Comparison of ENCODE assay signal across 1 cellular context in the genomic region with DNA sequence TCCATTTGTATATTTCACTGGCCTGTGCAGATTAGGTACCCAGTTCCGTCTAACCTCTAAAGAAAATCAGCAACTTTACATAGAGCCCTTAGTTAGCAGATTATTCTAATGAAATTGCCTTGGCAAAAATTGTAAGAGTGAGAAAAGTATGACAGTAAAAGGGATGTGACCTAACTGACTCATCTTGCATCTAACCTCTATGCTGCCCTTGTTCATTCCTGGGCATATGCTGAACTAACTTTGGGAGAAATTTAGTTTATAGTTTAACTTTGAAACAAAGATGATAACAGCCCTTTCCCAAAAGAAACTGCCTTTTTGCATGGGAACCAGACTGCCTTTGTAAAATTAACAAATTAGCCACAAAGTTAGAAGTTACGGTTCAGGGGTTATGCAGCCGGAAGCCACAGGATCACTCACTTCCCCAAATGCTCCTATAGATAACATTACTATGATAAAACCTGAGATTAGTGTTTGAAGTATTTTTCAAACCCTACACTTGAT.
TF ChIP-seq lines count a peak whose summit lies in the region.

No MANE protein-coding gene starts in this region.

TF ChIP-seq in GM12878, 131 proteins besides CTCF, POLR2A, EP300 and RAD21 (continued from another document and continues in another):
- TF ChIP-seq, protein P1, sequence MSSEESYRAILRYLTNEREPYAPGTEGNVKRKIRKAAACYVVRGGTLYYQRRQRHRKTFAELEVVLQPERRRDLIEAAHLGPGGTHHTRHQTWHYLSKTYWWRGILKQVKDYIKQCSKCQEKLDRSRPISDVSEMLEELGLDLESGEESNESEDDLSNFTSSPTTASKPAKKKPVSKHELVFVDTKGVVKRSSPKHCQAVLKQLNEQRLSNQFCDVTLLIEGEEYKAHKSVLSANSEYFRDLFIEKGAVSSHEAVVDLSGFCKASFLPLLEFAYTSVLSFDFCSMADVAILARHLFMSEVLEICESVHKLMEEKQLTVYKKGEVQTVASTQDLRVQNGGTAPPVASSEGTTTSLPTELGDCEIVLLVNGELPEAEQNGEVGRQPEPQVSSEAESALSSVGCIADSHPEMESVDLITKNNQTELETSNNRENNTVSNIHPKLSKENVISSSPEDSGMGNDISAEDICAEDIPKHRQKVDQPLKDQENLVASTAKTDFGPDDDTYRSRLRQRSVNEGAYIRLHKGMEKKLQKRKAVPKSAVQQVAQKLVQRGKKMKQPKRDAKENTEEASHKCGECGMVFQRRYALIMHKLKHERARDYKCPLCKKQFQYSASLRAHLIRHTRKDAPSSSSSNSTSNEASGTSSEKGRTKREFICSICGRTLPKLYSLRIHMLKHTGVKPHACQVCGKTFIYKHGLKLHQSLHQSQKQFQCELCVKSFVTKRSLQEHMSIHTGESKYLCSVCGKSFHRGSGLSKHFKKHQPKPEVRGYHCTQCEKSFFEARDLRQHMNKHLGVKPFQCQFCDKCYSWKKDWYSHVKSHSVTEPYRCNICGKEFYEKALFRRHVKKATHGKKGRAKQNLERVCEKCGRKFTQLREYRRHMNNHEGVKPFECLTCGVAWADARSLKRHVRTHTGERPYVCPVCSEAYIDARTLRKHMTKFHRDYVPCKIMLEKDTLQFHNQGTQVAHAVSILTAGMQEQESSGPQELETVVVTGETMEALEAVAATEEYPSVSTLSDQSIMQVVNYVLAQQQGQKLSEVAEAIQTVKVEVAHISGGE (CRISPR knock-in tag; IDR thresholded peaks at IDR 0.05) = no peak
- TF ChIP-seq CREB1 (IDR thresholded peaks at IDR 0.05; ENCODE audit: low read depth) = no peak
- TF ChIP-seq, protein P2, sequence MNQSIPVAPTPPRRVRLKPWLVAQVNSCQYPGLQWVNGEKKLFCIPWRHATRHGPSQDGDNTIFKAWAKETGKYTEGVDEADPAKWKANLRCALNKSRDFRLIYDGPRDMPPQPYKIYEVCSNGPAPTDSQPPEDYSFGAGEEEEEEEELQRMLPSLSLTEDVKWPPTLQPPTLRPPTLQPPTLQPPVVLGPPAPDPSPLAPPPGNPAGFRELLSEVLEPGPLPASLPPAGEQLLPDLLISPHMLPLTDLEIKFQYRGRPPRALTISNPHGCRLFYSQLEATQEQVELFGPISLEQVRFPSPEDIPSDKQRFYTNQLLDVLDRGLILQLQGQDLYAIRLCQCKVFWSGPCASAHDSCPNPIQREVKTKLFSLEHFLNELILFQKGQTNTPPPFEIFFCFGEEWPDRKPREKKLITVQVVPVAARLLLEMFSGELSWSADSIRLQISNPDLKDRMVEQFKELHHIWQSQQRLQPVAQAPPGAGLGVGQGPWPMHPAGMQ (IDR thresholded peaks at IDR 0.05; ENCODE audit: borderline replicate concordance) = no peak
- no peak for TF ChIP-seq ASH2L (IDR thresholded peaks at IDR 0.05; ENCODE audit: borderline replicate concordance, low read depth)
- TF ChIP-seq IKZF1 (conservative IDR thresholded peaks at IDR 0.05) = peak; percentile 79
- TF ChIP-seq, protein P3, sequence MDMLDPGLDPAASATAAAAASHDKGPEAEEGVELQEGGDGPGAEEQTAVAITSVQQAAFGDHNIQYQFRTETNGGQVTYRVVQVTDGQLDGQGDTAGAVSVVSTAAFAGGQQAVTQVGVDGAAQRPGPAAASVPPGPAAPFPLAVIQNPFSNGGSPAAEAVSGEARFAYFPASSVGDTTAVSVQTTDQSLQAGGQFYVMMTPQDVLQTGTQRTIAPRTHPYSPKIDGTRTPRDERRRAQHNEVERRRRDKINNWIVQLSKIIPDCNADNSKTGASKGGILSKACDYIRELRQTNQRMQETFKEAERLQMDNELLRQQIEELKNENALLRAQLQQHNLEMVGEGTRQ (IDR thresholded peaks at IDR 0.05; ENCODE audit: borderline replicate concordance, low read depth, low read length) = no peak
- no peak for TF ChIP-seq SMARCA5 (IDR thresholded peaks at IDR 0.05)
- TF ChIP-seq SUZ12 (IDR thresholded peaks at IDR 0.05; ENCODE audit: unreplicated experiment) = no peak
- no peak for TF ChIP-seq BRCA1 (IDR thresholded peaks at IDR 0.05; ENCODE audit: low read depth, low read length)
- no peak for TF ChIP-seq TCF12 (IDR thresholded peaks at IDR 0.05; ENCODE audit: low read depth, low read length)
- no peak for TF ChIP-seq BHLHE40 (IDR thresholded peaks at IDR 0.05; ENCODE audit: borderline replicate concordance in 1 of 2, low read depth in 2 of 2, low read length in 1 of 2)
- TF ChIP-seq SREBF1 (IDR thresholded peaks at IDR 0.05; ENCODE audit: low read length) = no peak
- TF ChIP-seq GATAD2B (conservative IDR thresholded peaks at IDR 0.05; ENCODE audit: low read depth) = 0 out of 2 replicates have a peak, but pooled peaks have one; percentile 60
- TF ChIP-seq PAX8 (IDR thresholded peaks at IDR 0.05) = no peak
- TF ChIP-seq, protein P4, sequence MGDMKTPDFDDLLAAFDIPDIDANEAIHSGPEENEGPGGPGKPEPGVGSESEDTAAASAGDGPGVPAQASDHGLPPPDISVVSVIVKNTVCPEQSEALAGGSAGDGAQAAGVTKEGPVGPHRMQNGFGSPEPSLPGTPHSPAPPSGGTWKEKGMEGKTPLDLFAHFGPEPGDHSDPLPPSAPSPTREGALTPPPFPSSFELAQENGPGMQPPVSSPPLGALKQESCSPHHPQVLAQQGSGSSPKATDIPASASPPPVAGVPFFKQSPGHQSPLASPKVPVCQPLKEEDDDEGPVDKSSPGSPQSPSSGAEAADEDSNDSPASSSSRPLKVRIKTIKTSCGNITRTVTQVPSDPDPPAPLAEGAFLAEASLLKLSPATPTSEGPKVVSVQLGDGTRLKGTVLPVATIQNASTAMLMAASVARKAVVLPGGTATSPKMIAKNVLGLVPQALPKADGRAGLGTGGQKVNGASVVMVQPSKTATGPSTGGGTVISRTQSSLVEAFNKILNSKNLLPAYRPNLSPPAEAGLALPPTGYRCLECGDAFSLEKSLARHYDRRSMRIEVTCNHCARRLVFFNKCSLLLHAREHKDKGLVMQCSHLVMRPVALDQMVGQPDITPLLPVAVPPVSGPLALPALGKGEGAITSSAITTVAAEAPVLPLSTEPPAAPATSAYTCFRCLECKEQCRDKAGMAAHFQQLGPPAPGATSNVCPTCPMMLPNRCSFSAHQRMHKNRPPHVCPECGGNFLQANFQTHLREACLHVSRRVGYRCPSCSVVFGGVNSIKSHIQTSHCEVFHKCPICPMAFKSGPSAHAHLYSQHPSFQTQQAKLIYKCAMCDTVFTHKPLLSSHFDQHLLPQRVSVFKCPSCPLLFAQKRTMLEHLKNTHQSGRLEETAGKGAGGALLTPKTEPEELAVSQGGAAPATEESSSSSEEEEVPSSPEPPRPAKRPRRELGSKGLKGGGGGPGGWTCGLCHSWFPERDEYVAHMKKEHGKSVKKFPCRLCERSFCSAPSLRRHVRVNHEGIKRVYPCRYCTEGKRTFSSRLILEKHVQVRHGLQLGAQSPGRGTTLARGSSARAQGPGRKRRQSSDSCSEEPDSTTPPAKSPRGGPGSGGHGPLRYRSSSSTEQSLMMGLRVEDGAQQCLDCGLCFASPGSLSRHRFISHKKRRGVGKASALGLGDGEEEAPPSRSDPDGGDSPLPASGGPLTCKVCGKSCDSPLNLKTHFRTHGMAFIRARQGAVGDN (IDR thresholded peaks at IDR 0.05) = no peak
- TF ChIP-seq, protein P5, sequence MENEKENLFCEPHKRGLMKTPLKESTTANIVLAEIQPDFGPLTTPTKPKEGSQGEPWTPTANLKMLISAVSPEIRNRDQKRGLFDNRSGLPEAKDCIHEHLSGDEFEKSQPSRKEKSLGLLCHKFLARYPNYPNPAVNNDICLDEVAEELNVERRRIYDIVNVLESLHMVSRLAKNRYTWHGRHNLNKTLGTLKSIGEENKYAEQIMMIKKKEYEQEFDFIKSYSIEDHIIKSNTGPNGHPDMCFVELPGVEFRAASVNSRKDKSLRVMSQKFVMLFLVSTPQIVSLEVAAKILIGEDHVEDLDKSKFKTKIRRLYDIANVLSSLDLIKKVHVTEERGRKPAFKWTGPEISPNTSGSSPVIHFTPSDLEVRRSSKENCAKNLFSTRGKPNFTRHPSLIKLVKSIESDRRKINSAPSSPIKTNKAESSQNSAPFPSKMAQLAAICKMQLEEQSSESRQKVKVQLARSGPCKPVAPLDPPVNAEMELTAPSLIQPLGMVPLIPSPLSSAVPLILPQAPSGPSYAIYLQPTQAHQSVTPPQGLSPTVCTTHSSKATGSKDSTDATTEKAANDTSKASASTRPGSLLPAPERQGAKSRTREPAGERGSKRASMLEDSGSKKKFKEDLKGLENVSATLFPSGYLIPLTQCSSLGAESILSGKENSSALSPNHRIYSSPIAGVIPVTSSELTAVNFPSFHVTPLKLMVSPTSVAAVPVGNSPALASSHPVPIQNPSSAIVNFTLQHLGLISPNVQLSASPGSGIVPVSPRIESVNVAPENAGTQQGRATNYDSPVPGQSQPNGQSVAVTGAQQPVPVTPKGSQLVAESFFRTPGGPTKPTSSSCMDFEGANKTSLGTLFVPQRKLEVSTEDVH (IDR thresholded peaks at IDR 0.05; ENCODE audit: low read depth, partially characterized antibody) = no peak
- TF ChIP-seq, protein P6, sequence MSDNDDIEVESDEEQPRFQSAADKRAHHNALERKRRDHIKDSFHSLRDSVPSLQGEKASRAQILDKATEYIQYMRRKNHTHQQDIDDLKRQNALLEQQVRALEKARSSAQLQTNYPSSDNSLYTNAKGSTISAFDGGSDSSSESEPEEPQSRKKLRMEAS (IDR thresholded peaks at IDR 0.05; ENCODE audit: low read depth, low read length) = no peak
- no peak for TF ChIP-seq ZNF622 (IDR thresholded peaks at IDR 0.05)
- no peak for TF ChIP-seq RELA (IDR thresholded peaks at IDR 0.05; ENCODE audit: borderline replicate concordance, partially characterized antibody)
- no peak for TF ChIP-seq KLF5 (IDR thresholded peaks at IDR 0.05; ENCODE audit: partially characterized antibody)
- TF ChIP-seq BCL11A (IDR thresholded peaks at IDR 0.05; ENCODE audit: low read depth, low read length) = peak; percentile 69
- TF ChIP-seq ZNF207 (IDR thresholded peaks at IDR 0.05; ENCODE audit: borderline replicate concordance) = no peak
- TF ChIP-seq GABPA (IDR thresholded peaks at IDR 0.05; ENCODE audit: low read depth) = no peak
- no peak for TF ChIP-seq TAF1 (IDR thresholded peaks at IDR 0.05; ENCODE audit: borderline replicate concordance, low read depth, low read length)
- no peak for TF ChIP-seq MYC (IDR thresholded peaks at IDR 0.05; ENCODE audit: insufficient read depth, insufficient read length, insufficient replicate concordance, low read length, severe bottlenecking)
- no peak for TF ChIP-seq FOS (IDR thresholded peaks at IDR 0.05; ENCODE audit: borderline replicate concordance, extremely low read depth, insufficient read length)
- no peak for TF ChIP-seq HDAC2 (IDR thresholded peaks at IDR 0.05)
- no peak for TF ChIP-seq NBN (IDR thresholded peaks at IDR 0.05)
- no peak for TF ChIP-seq NRF1 (conservative IDR thresholded peaks at IDR 0.05; ENCODE audit: low read depth, low read length)
- TF ChIP-seq POLR2AphosphoS2 (IDR thresholded peaks at IDR 0.05; ENCODE audit: low read depth, low read length) = no peak
- TF ChIP-seq, protein P7, sequence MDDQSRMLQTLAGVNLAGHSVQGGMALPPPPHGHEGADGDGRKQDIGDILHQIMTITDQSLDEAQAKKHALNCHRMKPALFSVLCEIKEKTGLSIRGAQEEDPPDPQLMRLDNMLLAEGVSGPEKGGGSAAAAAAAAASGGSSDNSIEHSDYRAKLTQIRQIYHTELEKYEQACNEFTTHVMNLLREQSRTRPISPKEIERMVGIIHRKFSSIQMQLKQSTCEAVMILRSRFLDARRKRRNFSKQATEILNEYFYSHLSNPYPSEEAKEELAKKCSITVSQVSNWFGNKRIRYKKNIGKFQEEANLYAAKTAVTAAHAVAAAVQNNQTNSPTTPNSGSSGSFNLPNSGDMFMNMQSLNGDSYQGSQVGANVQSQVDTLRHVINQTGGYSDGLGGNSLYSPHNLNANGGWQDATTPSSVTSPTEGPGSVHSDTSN (IDR thresholded peaks at IDR 0.05; ENCODE audit: insufficient replicate concordance, low read depth, low read length) = no peak
- peak; percentile 84; the same call in 1 of the 2 replicates for TF ChIP-seq NFIC (IDR thresholded peaks at IDR 0.05; ENCODE audit: low read depth, low read length)
- TF ChIP-seq, protein P8, sequence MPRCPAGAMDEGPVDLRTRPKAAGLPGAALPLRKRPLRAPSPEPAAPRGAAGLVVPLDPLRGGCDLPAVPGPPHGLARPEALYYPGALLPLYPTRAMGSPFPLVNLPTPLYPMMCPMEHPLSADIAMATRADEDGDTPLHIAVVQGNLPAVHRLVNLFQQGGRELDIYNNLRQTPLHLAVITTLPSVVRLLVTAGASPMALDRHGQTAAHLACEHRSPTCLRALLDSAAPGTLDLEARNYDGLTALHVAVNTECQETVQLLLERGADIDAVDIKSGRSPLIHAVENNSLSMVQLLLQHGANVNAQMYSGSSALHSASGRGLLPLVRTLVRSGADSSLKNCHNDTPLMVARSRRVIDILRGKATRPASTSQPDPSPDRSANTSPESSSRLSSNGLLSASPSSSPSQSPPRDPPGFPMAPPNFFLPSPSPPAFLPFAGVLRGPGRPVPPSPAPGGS (IDR thresholded peaks at IDR 0.05; ENCODE audit: borderline replicate concordance, insufficient read depth, low read depth, low read length, poor library complexity, severe bottlenecking) = no peak
- no peak for TF ChIP-seq CEBPB (IDR thresholded peaks at IDR 0.05; ENCODE audit: borderline replicate concordance in 1 of 2, low read depth in 2 of 2, low read length in 2 of 2)
- no peak for TF ChIP-seq NR2C1 (IDR thresholded peaks at IDR 0.05)
- TF ChIP-seq, protein P9, sequence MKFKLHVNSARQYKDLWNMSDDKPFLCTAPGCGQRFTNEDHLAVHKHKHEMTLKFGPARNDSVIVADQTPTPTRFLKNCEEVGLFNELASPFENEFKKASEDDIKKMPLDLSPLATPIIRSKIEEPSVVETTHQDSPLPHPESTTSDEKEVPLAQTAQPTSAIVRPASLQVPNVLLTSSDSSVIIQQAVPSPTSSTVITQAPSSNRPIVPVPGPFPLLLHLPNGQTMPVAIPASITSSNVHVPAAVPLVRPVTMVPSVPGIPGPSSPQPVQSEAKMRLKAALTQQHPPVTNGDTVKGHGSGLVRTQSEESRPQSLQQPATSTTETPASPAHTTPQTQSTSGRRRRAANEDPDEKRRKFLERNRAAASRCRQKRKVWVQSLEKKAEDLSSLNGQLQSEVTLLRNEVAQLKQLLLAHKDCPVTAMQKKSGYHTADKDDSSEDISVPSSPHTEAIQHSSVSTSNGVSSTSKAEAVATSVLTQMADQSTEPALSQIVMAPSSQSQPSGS (IDR thresholded peaks at IDR 0.05; ENCODE audit: low read length) = peak; percentile 69; the same call in 1 of the 2 replicates
- TF ChIP-seq, protein P10, sequence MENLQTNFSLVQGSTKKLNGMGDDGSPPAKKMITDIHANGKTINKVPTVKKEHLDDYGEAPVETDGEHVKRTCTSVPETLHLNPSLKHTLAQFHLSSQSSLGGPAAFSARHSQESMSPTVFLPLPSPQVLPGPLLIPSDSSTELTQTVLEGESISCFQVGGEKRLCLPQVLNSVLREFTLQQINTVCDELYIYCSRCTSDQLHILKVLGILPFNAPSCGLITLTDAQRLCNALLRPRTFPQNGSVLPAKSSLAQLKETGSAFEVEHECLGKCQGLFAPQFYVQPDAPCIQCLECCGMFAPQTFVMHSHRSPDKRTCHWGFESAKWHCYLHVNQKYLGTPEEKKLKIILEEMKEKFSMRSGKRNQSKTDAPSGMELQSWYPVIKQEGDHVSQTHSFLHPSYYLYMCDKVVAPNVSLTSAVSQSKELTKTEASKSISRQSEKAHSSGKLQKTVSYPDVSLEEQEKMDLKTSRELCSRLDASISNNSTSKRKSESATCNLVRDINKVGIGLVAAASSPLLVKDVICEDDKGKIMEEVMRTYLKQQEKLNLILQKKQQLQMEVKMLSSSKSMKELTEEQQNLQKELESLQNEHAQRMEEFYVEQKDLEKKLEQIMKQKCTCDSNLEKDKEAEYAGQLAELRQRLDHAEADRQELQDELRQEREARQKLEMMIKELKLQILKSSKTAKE (IDR thresholded peaks at IDR 0.05; ENCODE audit: low read depth, poor library complexity, severe bottlenecking) = peak; percentile 29
